8 cellular contexts compared by ENCODE assay signal in genomic region chr21:43275461-43276060, GRCh38.
DNase-seq lines count a peak whose midpoint lies in the region; ATAC-seq and TF ChIP-seq lines count a peak whose summit lies in the region.
"Not testable (repeated sequence)": the region's sequence is repeated elsewhere in the genome, so short reads cannot be mapped to it uniquely, and the experiment has no call there.

No MANE protein-coding gene starts in this region.

- H3K4me3 ChIP-seq in BE2C (ENCODE audit: low read depth, low read length); NB4 (ENCODE audit: low read depth, low read length): not testable (repeated sequence)

- TF ChIP-seq POLR2A in NB4 (IDR thresholded peaks at IDR 0.05; ENCODE audit: extremely low read depth, insufficient read length) = not testable (repeated sequence)

- not testable (repeated sequence) for H3K4me1 Mint-ChIP-seq in activated T-helper 17 cell treated with anti-CD3 and anti-CD28 coated beads, Interleukin-2, amount 50 U/mL, for 72 hours; chondrocyte (ENCODE audit: low read depth); memory B cell
- H3K4me1 Mint-ChIP-seq in nephron progenitor cell = peaks cover 16% of the 10 kb centered on the region
- H3K4me1 Mint-ChIP-seq in stimulated activated naive B cell treated with anti-CD40 and anti-IgM and Interleukin-4, amounts not matched to agents 10 μg/mL and 1 μg/mL and 100 μg/mL, for 72 hours = peaks cover 14 to 15% of the 10 kb centered on the region in 2 donors

- intact Hi-C loops in cardiac septum (cut with DNase I) = not testable (repeated sequence)

- H3K27me3 ChIP-seq in BE2C = not testable (repeated sequence)

- H3K9me3 ChIP-seq in BE2C = not testable (repeated sequence)

- peaks cover 37% of the 10 kb centered on the region for H3K4me1 ChIP-seq in BE2C

- not testable (repeated sequence) for H3K4me3 Mint-ChIP-seq in activated T-helper 17 cell treated with anti-CD3 and anti-CD28 coated beads, Interleukin-2, amount 50 U/mL, for 72 hours; chondrocyte (ENCODE audit: unreplicated experiment); memory B cell; nephron progenitor cell
- H3K4me3 Mint-ChIP-seq in stimulated activated naive B cell treated with anti-CD40 and anti-IgM and Interleukin-4, amounts not matched to agents 10 μg/mL and 1 μg/mL and 100 μg/mL, for 72 hours = peak overlapping the region in 1 of 2 donors; percentile 41

- H3K27me3 Mint-ChIP-seq in activated T-helper 17 cell treated with anti-CD3 and anti-CD28 coated beads, Interleukin-2, amount 50 U/mL, for 72 hours = peaks cover 12% of the 10 kb centered on the region
- H3K27me3 Mint-ChIP-seq in chondrocyte (ENCODE audit: low read depth) (peaks cover 24% of the 10 kb centered on the region), memory B cell (peaks cover 16% of the 10 kb centered on the region), nephron progenitor cell (ENCODE audit: low read depth, poor library complexity) (peaks cover 27% of the 10 kb centered on the region)
- peaks cover 27 to 71% of the 10 kb centered on the region in 2 donors for H3K27me3 Mint-ChIP-seq in stimulated activated naive B cell treated with anti-CD40 and anti-IgM and Interleukin-4, amounts not matched to agents 10 μg/mL and 1 μg/mL and 100 μg/mL, for 72 hours

- ATAC-seq in activated T-helper 17 cell treated with anti-CD3 and anti-CD28 coated beads, Interleukin-2, amount 50 U/mL, for 72 hours (replicated peaks) = peak; percentile 75
- ATAC-seq in memory B cell (ENCODE audit: low read depth) = peak; percentile 86
- peak; percentile 79 to 85 for ATAC-seq in stimulated activated naive B cell treated with anti-CD40 and anti-IgM and Interleukin-4, amounts not matched to agents 10 μg/mL and 1 μg/mL and 100 μg/mL, for 72 hours (replicated peaks)

- H3K27ac Mint-ChIP-seq in activated T-helper 17 cell treated with anti-CD3 and anti-CD28 coated beads, Interleukin-2, amount 50 U/mL, for 72 hours; chondrocyte (ENCODE audit: unreplicated experiment): not testable (repeated sequence)
- H3K27ac Mint-ChIP-seq in memory B cell = peak overlapping the region; percentile 90
- peak overlapping the region; percentile 79 for H3K27ac Mint-ChIP-seq in nephron progenitor cell
- peak overlapping the region; percentile 88 for H3K27ac Mint-ChIP-seq in stimulated activated naive B cell treated with anti-CD40 and anti-IgM and Interleukin-4, amounts not matched to agents 10 μg/mL and 1 μg/mL and 100 μg/mL, for 72 hours

- H3K9me3 Mint-ChIP-seq in activated T-helper 17 cell treated with anti-CD3 and anti-CD28 coated beads, Interleukin-2, amount 50 U/mL, for 72 hours; chondrocyte (ENCODE audit: low read depth); memory B cell; nephron progenitor cell; stimulated activated naive B cell treated with anti-CD40 and anti-IgM and Interleukin-4, amounts not matched to agents 10 μg/mL and 1 μg/mL and 100 μg/mL, for 72 hours: not testable (repeated sequence)

- H3K36me3 Mint-ChIP-seq in activated T-helper 17 cell treated with anti-CD3 and anti-CD28 coated beads, Interleukin-2, amount 50 U/mL, for 72 hours (ENCODE audit: low read depth); chondrocyte (ENCODE audit: low read depth); memory B cell; nephron progenitor cell (ENCODE audit: low read depth); stimulated activated naive B cell treated with anti-CD40 and anti-IgM and Interleukin-4, amounts not matched to agents 10 μg/mL and 1 μg/mL and 100 μg/mL, for 72 hours: not testable (repeated sequence)

- TF ChIP-seq CTCF in BE2C (IDR thresholded peaks at IDR 0.05; ENCODE audit: low read depth, low read length); NB4 (IDR thresholded peaks at IDR 0.05; ENCODE audit: low read depth, low read length); chondrocyte (IDR thresholded peaks at IDR 0.05); nephron progenitor cell (IDR thresholded peaks at IDR 0.05): not testable (repeated sequence)

- DNase-seq in BE2C (peak; percentile 8), NB4 (ENCODE audit: low read depth) (peak; percentile 15), chondrocyte (ENCODE audit: low spot score) (peak; percentile 26), cardiac septum (ENCODE audit: low spot score) (peak; percentile 56), memory B cell (ENCODE audit: low spot score in 2 of 2) (peak in 1 of 2 donors; percentile 40)
- not testable (repeated sequence) for DNase-seq in nephron progenitor cell
- peak; percentile 51 for DNase-seq in stimulated activated naive B cell treated with anti-CD40 and anti-IgM and Interleukin-4, amounts not matched to agents 10 μg/mL and 1 μg/mL and 100 μg/mL, for 72 hours

- H3K36me3 ChIP-seq in BE2C = not testable (repeated sequence)
